Comparison of ENCODE assay signal across 26 cellular contexts in the genomic region with DNA sequence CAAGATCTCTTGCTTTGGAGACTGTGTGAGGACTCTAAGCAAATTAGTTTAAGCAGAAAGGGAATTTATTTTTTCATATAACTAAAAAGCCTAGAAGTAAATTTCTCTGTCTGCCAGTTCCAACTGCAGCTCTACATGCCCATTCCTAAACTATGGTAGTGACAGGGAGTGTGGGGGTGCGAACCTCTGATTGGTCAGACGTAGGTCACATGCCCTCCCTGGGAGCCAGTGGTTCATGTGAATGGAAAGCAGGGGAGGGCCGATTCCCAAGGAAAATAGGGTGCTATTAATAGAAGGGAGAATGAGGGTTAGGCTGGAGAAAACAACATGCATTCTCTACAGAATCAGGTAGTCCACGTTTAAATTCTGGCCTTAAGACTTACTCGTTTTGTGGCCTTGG. TPM values are rescaled to one million over a fixed set of nuclear protein-coding genes. Genes with fewer than 3 reads are reported as not detected.
DNase-seq lines count a peak whose midpoint lies in the region; FAIRE-seq and TF ChIP-seq lines count a peak whose summit lies in the region.
"Had no signal": no experiment of that assay in that cellular context is flagged by ENCODE, and none has a peak within 500 bp of the region (broad histone marks: within the 10 kb centered on the region; RNA-seq: fewer than 3 reads in every experiment).

No MANE protein-coding gene starts in this region.

- TF ChIP-seq CTCF in H1 (IDR thresholded peaks at IDR 0.05; ENCODE audit: control extremely low read depth in 1 of 3, insufficient read depth in 1 of 3, low read depth in 1 of 3, low read length in 3 of 3) (no peak), progenitor cell of endocrine pancreas (IDR thresholded peaks at IDR 0.05; ENCODE audit: unreplicated experiment) (no peak), type B pancreatic cell (conservative IDR thresholded peaks at IDR 0.05) (no peak)

- H3K4ac ChIP-seq in H1 (replicated peaks; ENCODE audit: insufficient read length, low read depth, low read length): no peak overlapping the region

- no peak overlapping the region for H2BK20ac ChIP-seq in H1 (ENCODE audit: low read length)

- H3K27me3 Mint-ChIP-seq in progenitor cell of endocrine pancreas (no peaks in the 10 kb centered on the region), type B pancreatic cell (no peaks in the 10 kb centered on the region)
- H3K27me3 Mint-ChIP-seq: activated CD4-positive, alpha-beta T cell treated with anti-CD3 and anti-CD28 coated beads, Interleukin-2, amount 10 ng/mL, durations not matched to agents 7 days and 5 days; naive B cell; stimulated activated naive CD8-positive, alpha-beta T cell treated with anti-CD3 and anti-CD28 coated beads, Interleukin-15, Interleukin-2, amounts not matched to agents 100 ng/mL and 50 ng/mL, for 24 hours had no signal

- FAIRE-seq in H1 (lab: Jason Lieb, UNC): peak; percentile 68

- no peak overlapping the region for H4K91ac ChIP-seq in H1 (replicated peaks; ENCODE audit: insufficient read length, low read length)

- no peak overlapping the region for H2AK5ac ChIP-seq in H1 (ENCODE audit: low read depth, low read length)

- CTCF ChIA-PET in H1 (lab: Charles Lee; ENCODE audit: partially characterized antibody): interaction anchor here (0.9 to 1.8 kb wide), 5 partner anchors 9 to 167 kb away, joined by 3 to 4 read pairs (median 4); no protein-coding TSS in a partner anchor

- TF ChIP-seq RAD21 in H1 (IDR thresholded peaks at IDR 0.05 in 1 of 2, conservative IDR thresholded peaks at IDR 0.05 in 1 of 2; ENCODE audit: low read depth in 2 of 2, low read length in 2 of 2): no peak

- H3K23me2 ChIP-seq in H1 (ENCODE audit: low read depth, low read length): no peaks in the 10 kb centered on the region

- peaks cover 37% of the 10 kb centered on the region for H3K4me1 Mint-ChIP-seq in progenitor cell of endocrine pancreas (ENCODE audit: low read depth)
- peaks cover 27% of the 10 kb centered on the region for H3K4me1 Mint-ChIP-seq in type B pancreatic cell (ENCODE audit: unreplicated experiment)

- no peaks in the 10 kb centered on the region for H3K9me3 ChIP-seq in HUES48 (ENCODE audit: control insufficient read depth, insufficient read depth, low read length)
- no peaks in the 10 kb centered on the region for H3K9me3 ChIP-seq in H1 (ENCODE audit: insufficient read depth in 2 of 2, low read depth in 1 of 2, low read length in 1 of 2)

- peak overlapping the region; percentile 67 for H3K27ac Mint-ChIP-seq in progenitor cell of endocrine pancreas
- H3K27ac Mint-ChIP-seq in type B pancreatic cell: no peak overlapping the region
- H3K27ac Mint-ChIP-seq: activated CD4-positive, alpha-beta T cell treated with anti-CD3 and anti-CD28 coated beads, Interleukin-2, amount 10 ng/mL, durations not matched to agents 7 days and 5 days; CD8-positive, alpha-beta T cell; HFFc6; immature natural killer cell; stimulated activated naive CD8-positive, alpha-beta T cell treated with anti-CD3 and anti-CD28 coated beads, Interleukin-15, Interleukin-2, amounts not matched to agents 100 ng/mL and 50 ng/mL, for 24 hours had no signal

- no peak overlapping the region for H2BK12ac ChIP-seq in H1 (ENCODE audit: low read depth, low read length)

- no peak for TF ChIP-seq EP300 in H1 (IDR thresholded peaks at IDR 0.05; ENCODE audit: borderline replicate concordance in 1 of 2, low read depth in 2 of 2, low read length in 2 of 2)

- peak overlapping the region; percentile 77 for H3K27ac ChIP-seq in HUES48 (ENCODE audit: low read depth, low read length)
- 0 out of 2 replicates have a peak overlapping the region, but pooled peaks have one; percentile 32 for H3K27ac ChIP-seq in H1 (ENCODE audit: low read depth, low read length)
- H3K27ac ChIP-seq: 22Rv1, brain microvascular endothelial cell, WERI-Rb-1 had no signal

- peak overlapping the region; percentile 34 to 46 for H3K4me2 ChIP-seq in H1 (ENCODE audit: insufficient read depth in 1 of 2, low read depth in 2 of 2, low read length in 2 of 2)

- H2BK15ac ChIP-seq in H1 (ENCODE audit: low read length): no peak overlapping the region

- H2AFZ ChIP-seq in H1 (ENCODE audit: low read length): no peak overlapping the region

- no peak overlapping the region for H3K56ac ChIP-seq in H1 (replicated peaks; ENCODE audit: insufficient read length, low read depth, low read length)

- H3K14ac ChIP-seq in H1 (ENCODE audit: insufficient read length): no peak overlapping the region

- H3K9me3 Mint-ChIP-seq in progenitor cell of endocrine pancreas (ENCODE audit: low read depth) (no peaks in the 10 kb centered on the region), type B pancreatic cell (no peaks in the 10 kb centered on the region)
- H3K9me3 Mint-ChIP-seq: activated CD4-positive, alpha-beta T cell treated with anti-CD3 and anti-CD28 coated beads, Interleukin-2, amount 10 ng/mL, durations not matched to agents 7 days and 5 days; CD8-positive, alpha-beta T cell; HFFc6; immature natural killer cell; naive B cell; stimulated activated naive CD8-positive, alpha-beta T cell treated with anti-CD3 and anti-CD28 coated beads, Interleukin-15, Interleukin-2, amounts not matched to agents 100 ng/mL and 50 ng/mL, for 24 hours had no signal

- H3K9ac ChIP-seq in HUES48 (ENCODE audit: low read depth, low read length) (no peak overlapping the region), H1 (replicated peaks in 1 of 4; ENCODE audit: extremely low read depth in 1 of 4, low read depth in 3 of 4, low read length in 3 of 4) (no peak overlapping the region; a peak in 2 of 7 replicates)

- peaks cover 11% of the 10 kb centered on the region for H3K36me3 Mint-ChIP-seq in progenitor cell of endocrine pancreas (ENCODE audit: insufficient read depth)
- H3K36me3 Mint-ChIP-seq in type B pancreatic cell: peaks cover 9% of the 10 kb centered on the region
- H3K36me3 Mint-ChIP-seq: immature natural killer cell had no signal

- no peak overlapping the region for H4K8ac ChIP-seq in H1 (ENCODE audit: extremely low read depth, insufficient read depth, low read length)

- H4K5ac ChIP-seq in H1 (ENCODE audit: insufficient read length, low read depth, low read length): no peak overlapping the region

- H3K4me1 ChIP-seq in HUES48 (ENCODE audit: control insufficient read depth, insufficient read depth, low read length) (peaks cover 25% of the 10 kb centered on the region), H1 (replicated peaks in 1 of 4; ENCODE audit: control insufficient read depth in 3 of 4, insufficient read depth in 4 of 4, low read length in 3 of 4) (peaks cover 2 to 10% (median 6%) of the 10 kb centered on the region in 4 experiments; a peak in 4 of 7 replicates)

- no peak overlapping the region for H2BK120ac ChIP-seq in H1 (replicated peaks; ENCODE audit: low read depth, low read length)

- no peak overlapping the region for H3K23ac ChIP-seq in H1 (ENCODE audit: insufficient read length)

- DNase-seq in DMS 273 (lab: John Stamatoyannopoulos, UW; ENCODE audit: unreplicated experiment) (peak; percentile 3), DMS 273 treated with DMSO at 0.1 percent for 48 hours (lab: John Stamatoyannopoulos, UW) (no peak), H1 (ENCODE audit: low read depth in 1 of 2, low spot score in 2 of 2) (peak in 1 of 2 experiments; percentile 67), progenitor cell of endocrine pancreas (ENCODE audit: low spot score, unreplicated experiment) (no peak), mesenteric fat pad (ENCODE audit: low spot score) (no peak), inferior parietal cortex (ENCODE audit: extremely low spot score) (no peak), type B pancreatic cell (ENCODE audit: extremely low spot score, unreplicated experiment) (no peak)
- DNase-seq: activated CD4-positive, alpha-beta T cell treated with anti-CD3 and anti-CD28 coated beads, Interleukin-2, amount 10 ng/mL, durations not matched to agents 7 days and 5 days; activated naive CD4-positive, alpha-beta T cell; activated T-cell treated with anti-CD3 and anti-CD28 coated beads, Interleukin-2, amount 50 U/mL, for 48 hours; AML-193; brain microvascular endothelial cell; CD8-positive, alpha-beta T cell; DMS153; HFFc6; immature natural killer cell; naive B cell; NCI-H1048; NCI-H1694 treated with DMSO at 0.1 percent for 48 hours; NCI-H2171 treated with DMSO at 0.1 percent for 48 hours; NCI-H524; T1000; WERI-Rb-1 had no signal

- peaks cover 0 to 83% of the 10 kb centered on the region in 2 experiments; a peak in 2 of 4 replicates for H3K79me2 ChIP-seq in H1 (ENCODE audit: control insufficient read depth in 1 of 2, insufficient read depth in 2 of 2, low read length in 2 of 2)

- 28% methylated on average over 5 of the region's 5 CpGs; no CpG with 5 or more reads in 1 of the 2 experiments for WGBS in H1 (ENCODE audit: extremely low coverage in 1 of 2, insufficient coverage in 1 of 2, insufficient read length in 1 of 2, insufficient replicate concordance in 2 of 2, low coverage in 1 of 2, low lambda C conversion rate in 2 of 2, missing lambda C conversion rate in 1 of 2), 2 experiments

- POLR2A ChIA-PET in H1 (lab: Charles Lee; ENCODE audit: partially characterized antibody): interaction anchor here (1.0 kb wide), 1 partner anchor 8 kb away, joined by 3 read pairs; no protein-coding TSS in a partner anchor

- H3K36me3 ChIP-seq in HUES48 (ENCODE audit: control insufficient read depth, insufficient read depth, low read length): no peaks in the 10 kb centered on the region
- H3K36me3 ChIP-seq in H1 (ENCODE audit: control insufficient read depth in 2 of 4, insufficient read depth in 4 of 4, low read length in 3 of 4): no peaks in the 10 kb centered on the region
- H3K36me3 ChIP-seq: brain microvascular endothelial cell, WERI-Rb-1 had no signal

- H3K79me1 ChIP-seq in H1 (ENCODE audit: low read depth, low read length): peaks cover 4% of the 10 kb centered on the region; the same call in 1 of the 2 replicates

- no peak overlapping the region for H3K4me3 Mint-ChIP-seq in progenitor cell of endocrine pancreas (ENCODE audit: low read depth)
- H3K4me3 Mint-ChIP-seq in type B pancreatic cell: no peak overlapping the region
- H3K4me3 Mint-ChIP-seq: activated CD4-positive, alpha-beta T cell treated with anti-CD3 and anti-CD28 coated beads, Interleukin-2, amount 10 ng/mL, durations not matched to agents 7 days and 5 days; CD8-positive, alpha-beta T cell; HFFc6; immature natural killer cell; naive B cell; stimulated activated naive CD8-positive, alpha-beta T cell treated with anti-CD3 and anti-CD28 coated beads, Interleukin-15, Interleukin-2, amounts not matched to agents 100 ng/mL and 50 ng/mL, for 24 hours had no signal

- TF ChIP-seq POLR2A in H1 (IDR thresholded peaks at IDR 0.05; ENCODE audit: control extremely low read depth in 1 of 2, low read depth in 2 of 2, low read length in 2 of 2): no peak

- H3K18ac ChIP-seq in H1 (ENCODE audit: extremely low read depth, low read length): no peak overlapping the region

- H3K4me3 ChIP-seq in HUES48 (ENCODE audit: low read depth, low read length) (0 out of 2 replicates have a peak overlapping the region, but pooled peaks have one; percentile 11), H1 (ENCODE audit: extremely low read depth in 1 of 4, insufficient read depth in 2 of 4, low read depth in 3 of 4, low read length in 4 of 4) (peak overlapping the region in 1 of 4 experiments; percentile 23; a peak in 2 of 8 replicates)

- H3K27me3 ChIP-seq in HUES48 (ENCODE audit: control insufficient read depth, insufficient read depth, low read length) (no peaks in the 10 kb centered on the region), H1 (replicated peaks in 1 of 4; ENCODE audit: control insufficient read depth in 3 of 4, extremely low read depth in 1 of 4, insufficient read depth in 3 of 4, low read length in 3 of 4) (no peaks in the 10 kb centered on the region)
- H3K27me3 ChIP-seq: brain microvascular endothelial cell had no signal

- no peaks in the 10 kb centered on the region for H4K20me1 ChIP-seq in H1 (replicated peaks in 1 of 2; ENCODE audit: control insufficient read depth in 1 of 2, insufficient read depth in 2 of 2, low read length in 2 of 2)

- H2BK5ac ChIP-seq in H1 (ENCODE audit: low read depth, low read length): no peak overlapping the region

RNA-seq across cellular contexts. Expression of gene RAB33B, which starts 7.1 kb away (rescaled TPM):
- total RNA-seq in H1 (2021; fragmentation: NEBNext Ultra II Directional; extraction: Animal tissue kit (Norgen Biotek cat#: 25700)): 8.6 and 8.7 TPM in 2 replicates
- 4.2 and 4.5 TPM in 2 replicates for polyA plus RNA-seq in H1 (2011; rRNA removed)
- polyA plus RNA-seq in H1 (2011; cell fraction: cytosol; rRNA removed): 5.9 TPM
- polyA plus RNA-seq in H1 (2011; cell fraction: nucleus; rRNA removed): 2.9 TPM
- polyA plus RNA-seq in H1 (2012, experiment 1 of 2): 3.8 to 5.6 TPM (median 4.3 TPM) in 4 replicates
- polyA plus RNA-seq in H1 (2012, experiment 2 of 2): 1.3 TPM
- polyA plus RNA-seq in H1 (2013, experiment 1 of 2): 3.8 TPM
- polyA plus RNA-seq in H1 (2013, experiment 2 of 2): 3.5 TPM
- polyA minus RNA-seq in H1 (2011; rRNA and poly(A)+ RNA removed): 8.0 and 9.5 TPM in 2 replicates
- polyA minus RNA-seq in H1 (2011; cell fraction: cytosol; rRNA and poly(A)+ RNA removed): 8.4 TPM
- polyA minus RNA-seq in H1 (2011; cell fraction: nucleus; rRNA and poly(A)+ RNA removed): 5.8 TPM
- total RNA-seq in progenitor cell of endocrine pancreas: 14.2 and 14.4 TPM in 2 replicates
- total RNA-seq in mesenteric fat pad: 7.1 TPM
- 7.8 and 9.0 TPM in 2 replicates for total RNA-seq in type B pancreatic cell (ENCODE audit: low replicate concordance)
